Comparison of ENCODE assay signal across 7 cellular contexts in genomic region chr11:1946812-1947480, GRCh38. TPM values are rescaled to one million over a fixed set of nuclear protein-coding genes. Genes with fewer than 3 reads are reported as not detected.
DNase-seq lines count a peak whose midpoint lies in the region; ATAC-seq, FAIRE-seq and TF ChIP-seq lines count a peak whose summit lies in the region.

Gene MRPL23, plus strand, starts transcription at chr11:1947332. Its CDS starts 31 bp downstream, at chr11:1947363.

- FAIRE-seq in RCC 7860 (lab: Jason Lieb, UNC): no peak

- no peaks in the 10 kb centered on the region for H3K27me3 ChIP-seq in testis

- TF ChIP-seq CTCF in testis (IDR thresholded peaks at IDR 0.05): no peak

- CTCF ChIA-PET in activated naive CD4-positive, alpha-beta T cell treated with anti-CD3 and anti-CD28 coated beads for 36 hours (lab: Charles Lee): interaction anchor here (0.7 to 1.0 kb wide), 2 partner anchors 65 to 100 kb away, joined by 3 read pairs; no protein-coding TSS in a partner anchor

- no peaks in the 10 kb centered on the region for H3K36me3 ChIP-seq in testis (ENCODE audit: low read depth, missing control alignments)

- no peaks in the 10 kb centered on the region for H3K27me3 Mint-ChIP-seq in activated naive CD4-positive, alpha-beta T cell treated with anti-CD3 and anti-CD28 coated beads for 36 hours (ENCODE audit: low read depth)

- H3K9me3 Mint-ChIP-seq in activated naive CD4-positive, alpha-beta T cell treated with anti-CD3 and anti-CD28 coated beads for 36 hours: no peaks in the 10 kb centered on the region

- no peak within 1 kb of the TSS for H3K4me3 ChIP-seq in testis

- TF ChIP-seq POLR2A in testis (IDR thresholded peaks at IDR 0.05): no peak

- no peaks in the 10 kb centered on the region for H3K4me1 ChIP-seq in testis

- no peaks in the 10 kb centered on the region for H3K9me3 ChIP-seq in testis

- H3K27ac ChIP-seq in testis: no peak within 1 kb of the TSS

- no CpG with 5 or more reads among the region's 85 CpGs for WGBS in testis, 2 donors

- DNase-seq in activated naive CD4-positive, alpha-beta T cell treated with anti-CD3 and anti-CD28 coated beads for 36 hours: peak; percentile 5
- no peak for DNase-seq in left colon
- no peak for DNase-seq in testis
- DNase-seq in RCC 7860 (ENCODE audit: low spot score): no peak
- no peak for DNase-seq in AG20443 (ENCODE audit: low spot score)

- no peak within 1 kb of the TSS for H3K4me3 Mint-ChIP-seq in activated naive CD4-positive, alpha-beta T cell treated with anti-CD3 and anti-CD28 coated beads for 36 hours

- H3K36me3 Mint-ChIP-seq in activated naive CD4-positive, alpha-beta T cell treated with anti-CD3 and anti-CD28 coated beads for 36 hours (ENCODE audit: low read depth): no peaks in the 10 kb centered on the region

- intact Hi-C loops in activated naive CD4-positive, alpha-beta T cell treated with anti-CD3 and anti-CD28 coated beads for 36 hours (cut with micrococcal nuclease): no loop called here
- intact Hi-C loops in left colon (cut with DNase I, micrococcal nuclease): loop anchor here in 1 of 2 donors (10.0 kb wide), 1 partner anchor 52 kb away; the partner anchor contains the start of gene PRR33
- intact Hi-C loops in testis (cut with DNase I; ENCODE audit: low total_unique reads): no loop called here

- peak; percentile 44 for ATAC-seq in HG02763 (IDR thresholded peaks at IDR 0.05; ENCODE audit: unreplicated experiment)
- ATAC-seq in left colon: peak; percentile 76
- ATAC-seq in HG03460 (IDR thresholded peaks at IDR 0.05; ENCODE audit: unreplicated experiment): no peak

- no peak within 1 kb of the TSS for H3K27ac Mint-ChIP-seq in activated naive CD4-positive, alpha-beta T cell treated with anti-CD3 and anti-CD28 coated beads for 36 hours

- H3K4me1 Mint-ChIP-seq in activated naive CD4-positive, alpha-beta T cell treated with anti-CD3 and anti-CD28 coated beads for 36 hours (ENCODE audit: low read depth): no peaks in the 10 kb centered on the region

RNA-seq across cellular contexts. Expression of gene MRPL23, which starts in this region (rescaled TPM):
- total RNA-seq in activated naive CD4-positive, alpha-beta T cell treated with anti-CD3 and anti-CD28 coated beads for 36 hours: 100 to 1,000 TPM; 125 to 127 TPM
- total RNA-seq in left colon: 10 to 100 TPM; 65.8 to 79.0 TPM
- total RNA-seq in testis: 100 to 1,000 TPM in 1 of 2 donors, 10 to 100 TPM in 1; 92.1 to 109 TPM
- 50.0 TPM for polyA plus RNA-seq in testis (ENCODE audit: insufficient read depth, low read depth, low replicate concordance)
